Comparison of ENCODE assay signal across 13 cellular contexts in genomic region chr2:239175181-239175580, GRCh38.
"Had no signal": no experiment of that assay in that cellular context is flagged by ENCODE, and none has a peak within 500 bp of the region (broad histone marks: within the 10 kb centered on the region; RNA-seq: fewer than 3 reads in every experiment).

No MANE protein-coding gene starts in this region.

- H3K27me3 Mint-ChIP-seq: activated naive CD8-positive, alpha-beta T cell; naive thymus-derived CD4-positive, alpha-beta T cell had no signal

- H3K4me1 ChIP-seq: pancreas had no signal

- H3K4me3 Mint-ChIP-seq: activated naive CD8-positive, alpha-beta T cell; naive thymus-derived CD4-positive, alpha-beta T cell had no signal

- H3K4me3 ChIP-seq: cardiac muscle cell, pancreas had no signal

- H3K36me3 ChIP-seq: cardiac muscle cell, pancreas, WERI-Rb-1 had no signal

- H3K27ac Mint-ChIP-seq: activated naive CD8-positive, alpha-beta T cell; naive thymus-derived CD4-positive, alpha-beta T cell had no signal

- DNase-seq: activated CD4-positive, alpha-beta T cell treated with anti-CD3 and anti-CD28 coated beads for 1 hour; amniotic stem cell; foreskin melanocyte; mesenchymal stem cell; naive thymus-derived CD4-positive, alpha-beta T cell; stimulated activated CD8-positive, alpha-beta memory T cell treated with anti-CD3 and anti-CD28 coated beads, Interleukin-4, amount 100 ng/mL, for 48 hours; stimulated activated naive CD4-positive, alpha-beta T cell; SW 1271; trophoblast cell; WERI-Rb-1 had no signal

- ATAC-seq: naive thymus-derived CD4-positive, alpha-beta T cell; pancreas had no signal

- H3K27ac ChIP-seq: cardiac muscle cell, pancreas, WERI-Rb-1 had no signal

- H3K27me3 ChIP-seq: cardiac muscle cell, pancreas had no signal
